ENCODE assay signal across 9 cellular contexts in the genomic region with DNA sequence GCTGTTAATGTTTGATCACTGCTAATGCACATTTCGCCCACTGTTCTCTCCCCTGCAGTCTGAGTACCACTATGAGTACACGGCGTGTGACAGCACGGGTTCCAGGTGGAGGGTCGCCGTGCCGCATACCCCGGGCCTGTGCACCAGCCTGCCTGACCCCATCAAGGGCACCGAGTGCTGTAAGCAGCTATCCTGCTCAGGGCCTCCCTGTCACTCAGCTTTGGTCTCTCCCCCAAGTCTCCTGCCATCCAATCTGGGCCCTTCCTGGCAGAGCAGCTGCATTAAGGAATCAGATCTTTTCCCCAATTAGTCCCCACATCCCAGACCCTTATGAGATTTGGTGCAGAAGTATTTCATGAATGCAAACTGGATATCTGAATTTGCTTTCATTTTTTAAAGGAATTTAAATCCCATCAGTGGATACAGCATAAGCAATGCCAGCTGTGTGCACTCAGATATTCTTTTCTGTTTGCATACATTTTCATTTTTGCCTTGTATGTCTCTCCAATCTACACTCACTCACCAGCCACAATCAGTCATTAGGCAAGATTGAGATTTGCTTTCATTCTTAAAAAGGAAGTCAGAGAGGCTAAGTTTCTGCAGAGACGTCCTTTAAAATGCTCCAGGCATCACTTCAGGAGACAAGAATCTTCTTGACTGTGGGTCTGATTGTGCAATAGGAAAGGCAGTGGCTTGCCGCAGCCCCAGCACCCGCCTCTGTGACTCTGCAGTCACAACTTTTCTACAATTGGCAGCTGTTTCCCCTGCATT. TPM values are rescaled to one million over a fixed set of nuclear protein-coding genes. Genes with fewer than 3 reads are reported as not detected.
A peak's percentile ranks its signal among the peaks of the same experiment; 100 is the strongest.
DNase-seq lines count a peak whose midpoint lies in the region; ATAC-seq and TF ChIP-seq lines count a peak whose summit lies in the region.
"Had no signal": no experiment of that assay in that cellular context is flagged by ENCODE, and none has a peak within 500 bp of the region (broad histone marks: within the 10 kb centered on the region; RNA-seq: fewer than 3 reads in every experiment).

No MANE protein-coding gene starts in this region.

- POLR2A ChIA-PET in activated B cell treated with CpG ODN at 0.5 μM for 24 hours (lab: Charles Lee): no interaction called here

- peaks cover 11% of the 10 kb centered on the region for H3K4me1 Mint-ChIP-seq in activated B cell treated with CpG ODN at 0.5 μM for 24 hours

- H3K27me3 Mint-ChIP-seq in activated B cell treated with CpG ODN at 0.5 μM for 24 hours: no peaks in the 10 kb centered on the region

- H3K27ac Mint-ChIP-seq in activated B cell treated with CpG ODN at 0.5 μM for 24 hours: no peak overlapping the region

- DNase-seq in AG09309 (ENCODE audit: low read depth) (peak; percentile 85), activated B cell treated with CpG ODN at 0.5 μM for 24 hours (no peak), foreskin melanocyte (peak; percentile 80), retina (peak; percentile 35), NCI-H1105 treated with DMSO at 0.1 percent for 48 hours (lab: John Stamatoyannopoulos, UW) (no peak), ecto neural progenitor cell (ENCODE audit: low spot score) (no peak)

- peak overlapping the region; percentile 22 for H3K4me3 ChIP-seq in AG09309 (ENCODE audit: control insufficient read depth, low read depth, low read length)
- H3K4me3 ChIP-seq: gastrocnemius medialis had no signal

- no peaks in the 10 kb centered on the region for H3K9me3 Mint-ChIP-seq in activated B cell treated with CpG ODN at 0.5 μM for 24 hours

- peak; percentile 52 for ATAC-seq in GM18909 (IDR thresholded peaks at IDR 0.05; ENCODE audit: poor library complexity, unreplicated experiment)
- ATAC-seq in HG03571 (IDR thresholded peaks at IDR 0.05; ENCODE audit: unreplicated experiment): peak; percentile 50
- peak; percentile 7 for ATAC-seq in activated B cell treated with CpG ODN at 0.5 μM for 24 hours (ENCODE audit: low read depth)

- CTCF ChIA-PET in activated B cell treated with CpG ODN at 0.5 μM for 24 hours (lab: Charles Lee): no interaction called here

- no peak overlapping the region for H3K4me3 Mint-ChIP-seq in activated B cell treated with CpG ODN at 0.5 μM for 24 hours

- no peak for TF ChIP-seq CTCF in AG09309 (IDR thresholded peaks at IDR 0.05; ENCODE audit: control insufficient read depth, insufficient read depth, low read depth, low read length, missing control alignments)
- TF ChIP-seq CTCF in activated B cell treated with CpG ODN at 0.5 μM for 24 hours (IDR thresholded peaks at IDR 0.05): no peak

- intact Hi-C loops in activated B cell treated with CpG ODN at 0.5 μM for 24 hours (cut with micrococcal nuclease): no loop called here

- no peaks in the 10 kb centered on the region for H3K36me3 Mint-ChIP-seq in activated B cell treated with CpG ODN at 0.5 μM for 24 hours (ENCODE audit: low read depth)

RNA-seq across cellular contexts. Expression of a gene that starts 48.1 kb away (rescaled TPM):
- total RNA-seq in activated B cell treated with CpG ODN at 0.5 μM for 24 hours: 0.27 and 0.38 TPM in 2 replicates

RNA-seq across cellular contexts. Expression of a gene that starts 51.7 kb away (rescaled TPM):
- 182 and 188 TPM in 2 replicates for total RNA-seq in activated B cell treated with CpG ODN at 0.5 μM for 24 hours

Comparison
In these comparisons a context has a peak if more than half of its experiments do, and no peak if none do; other contexts are left out.
1. DNase-seq: peak in AG09309 (single experiment), foreskin melanocyte (single experiment) and retina (single experiment); none in activated B cell treated with CpG ODN at 0.5 μM for 24 hours (single experiment), NCI-H1105 treated with DMSO at 0.1 percent for 48 hours (single experiment) and ecto neural progenitor cell (single experiment).
2. Peak in every context shown above with its lines, with median percentiles within 50 percentile points of each other: ATAC-seq.